8 cellular contexts compared by ENCODE assay signal in genomic region chr11:10931761-10932700, GRCh38.
A peak's percentile ranks its signal among the peaks of the same experiment; 100 is the strongest.
DNase-seq lines count a peak whose midpoint lies in the region; ATAC-seq, FAIRE-seq and TF ChIP-seq lines count a peak whose summit lies in the region.

No MANE protein-coding gene starts in this region.

- H3K4me3 Mint-ChIP-seq in naive thymus-derived CD4-positive, alpha-beta T cell, result peak overlapping the region; percentile 67 to 88 (median 82)

- no peak for TF ChIP-seq CTCF in GM13977 (IDR thresholded peaks at IDR 0.05; ENCODE audit: extremely low read depth, insufficient read depth, missing control alignments)
- TF ChIP-seq CTCF in RWPE1 (conservative IDR thresholded peaks at IDR 0.05; ENCODE audit: low read depth), result no peak
- TF ChIP-seq CTCF in endothelial cell of umbilical vein (IDR thresholded peaks at IDR 0.05; ENCODE audit: extremely low read depth in 1 of 2, insufficient read depth in 1 of 2, low read depth in 1 of 2, low read length in 2 of 2), result no peak

- in situ Hi-C loops in GM13977 (cut with MboI; ENCODE audit: low pct_unique_long_range_greater_than_20kb, low sequenced_read_pairs, unreplicated experiment), result loop anchor here (25.0 kb wide), 1 partner anchor 855 kb away; no protein-coding TSS in a partner anchor

- POLR2A ChIA-PET in RWPE1 (lab: Yijun Ruan, JAX; ENCODE audit: low non-redundant PET), result interaction anchor here (2.2 kb wide), 2 partner anchors 31 to 123 kb away, joined by 12 to 13 read pairs; partner anchors contain the start of gene EIF4G2
- POLR2A ChIA-PET in endothelial cell of umbilical vein (lab: Charles Lee), result interaction anchor here (0.7 to 2.4 kb wide), 7 partner anchors 9 to 1445 kb away, joined by 3 to 37 read pairs (median 5); partner anchors contain the start of genes EIF4G2 and ZBED5
- POLR2A ChIA-PET in naive thymus-derived CD4-positive, alpha-beta T cell (lab: Charles Lee), result interaction anchor here (0.6 to 2.1 kb wide), 5 partner anchors 11 to 217 kb away, joined by 4 to 7 read pairs (median 5); partner anchors contain the start of gene EIF4G2

- BruUV-seq in endothelial cell of umbilical vein (replicated peaks; lab: Mats Ljungman, UMichigan), result no TSS peak

- H3K4me1 ChIP-seq in endothelial cell of umbilical vein (ENCODE audit: control insufficient read depth, extremely low read depth, insufficient read depth, low read length), result peaks cover 12% of the 10 kb centered on the region
- peaks cover 0 to 6% of the 10 kb centered on the region in 2 donors for H3K4me1 ChIP-seq in naive thymus-derived CD4-positive, alpha-beta T cell (ENCODE audit: control insufficient read depth in 2 of 2, insufficient read depth in 2 of 2, low read length in 2 of 2)

- H3K79me2 ChIP-seq in endothelial cell of umbilical vein (ENCODE audit: control insufficient read depth, insufficient read depth, low read length), result no peaks in the 10 kb centered on the region

- H3K4me3 ChIP-seq in endothelial cell of umbilical vein (replicated peaks in 1 of 3; ENCODE audit: insufficient read depth in 1 of 3, low read depth in 1 of 3, low read length in 3 of 3), result peak overlapping the region; percentile 36 to 78 (median 66)
- peak overlapping the region; percentile 40 for H3K4me3 ChIP-seq in naive thymus-derived CD4-positive, alpha-beta T cell (ENCODE audit: low read length)

- peak overlapping the region; percentile 94 for H2AFZ ChIP-seq in endothelial cell of umbilical vein (ENCODE audit: low read depth, low read length)

- intact Hi-C loops in endothelial cell of umbilical vein (cut with micrococcal nuclease), result loop anchor here (1.0 to 5.0 kb wide), 7 partner anchors 19 to 910 kb away; partner anchors contain the start of genes USP47 and ZBED5
- intact Hi-C loops in naive thymus-derived CD4-positive, alpha-beta T cell (cut with micrococcal nuclease), result loop anchor here (1.0 to 10.0 kb wide), 9 partner anchors 53 to 1110 kb away; partner anchors contain the start of genes EIF4G2 (in 2 of the 2), ZBED5 (in 2 of the 2), GALNT18 (in 1 of the 2) and USP47 (in 1 of the 2)

- H3K36me3 Mint-ChIP-seq in naive thymus-derived CD4-positive, alpha-beta T cell, result no peaks in the 10 kb centered on the region

- dilution Hi-C loops in endothelial cell of umbilical vein (cut with MboI; ENCODE audit: extremely low pct_ligation_motif_present, low sequenced_read_pairs), result no loop called here

- H3K4me1 Mint-ChIP-seq in naive thymus-derived CD4-positive, alpha-beta T cell, result peaks cover 10 to 21% (median 17%) of the 10 kb centered on the region in 7 donors

- peak overlapping the region; percentile 71 for H3K9ac ChIP-seq in endothelial cell of umbilical vein (replicated peaks; ENCODE audit: extremely low read depth, insufficient read depth, low read length)

- H3K27ac Mint-ChIP-seq in naive thymus-derived CD4-positive, alpha-beta T cell, result peak overlapping the region in 1 of 9 donors; percentile 38

- CTCF ChIA-PET in RWPE1 (lab: Yijun Ruan, JAX), result interaction anchor here (0.5 to 3.4 kb wide), 8 partner anchors 54 to 660 kb away, joined by 3 to 20 read pairs (median 3); no protein-coding TSS in a partner anchor
- CTCF ChIA-PET in endothelial cell of umbilical vein (lab: Charles Lee), result interaction anchor here (0.7 to 2.8 kb wide), 14 partner anchors 11 to 867 kb away, joined by 3 to 22 read pairs (median 6); partner anchors contain the start of gene ZBED5
- CTCF ChIA-PET in naive thymus-derived CD4-positive, alpha-beta T cell (lab: Charles Lee), result interaction anchor here (1.1 to 1.5 kb wide), 3 partner anchors 94 to 123 kb away, joined by 3 to 4 read pairs (median 3); partner anchors contain the start of gene EIF4G2

- ATAC-seq in naive thymus-derived CD4-positive, alpha-beta T cell, result no peak
- ATAC-seq in HG03469 (IDR thresholded peaks at IDR 0.05; ENCODE audit: unreplicated experiment), result no peak
- no peak for ATAC-seq in GM19463 (IDR thresholded peaks at IDR 0.05; ENCODE audit: unreplicated experiment)

- no peaks in the 10 kb centered on the region for H4K20me1 ChIP-seq in endothelial cell of umbilical vein (replicated peaks; ENCODE audit: control insufficient read depth, extremely low read depth, insufficient read depth, low read length)

- no peaks in the 10 kb centered on the region for H3K36me3 ChIP-seq in endothelial cell of umbilical vein (ENCODE audit: control insufficient read depth in 2 of 2, extremely low read depth in 1 of 2, insufficient read depth in 2 of 2, low read length in 2 of 2)
- H3K36me3 ChIP-seq in naive thymus-derived CD4-positive, alpha-beta T cell (ENCODE audit: control insufficient read depth in 2 of 3, insufficient read depth in 3 of 3, low read length in 3 of 3), result no peaks in the 10 kb centered on the region

- no peak for FAIRE-seq in endothelial cell of umbilical vein (lab: Jason Lieb, UNC)

- H3K9me1 ChIP-seq in endothelial cell of umbilical vein (replicated peaks; ENCODE audit: control insufficient read depth, extremely low read depth, insufficient read depth, low read length), result no peaks in the 10 kb centered on the region

- no peaks in the 10 kb centered on the region for H3K9me3 Mint-ChIP-seq in naive thymus-derived CD4-positive, alpha-beta T cell

- peaks cover 0 to 6% of the 10 kb centered on the region in 2 experiments for H3K27me3 ChIP-seq in endothelial cell of umbilical vein (ENCODE audit: control insufficient read depth in 2 of 2, insufficient read depth in 2 of 2, low read length in 2 of 2)
- H3K27me3 ChIP-seq in naive thymus-derived CD4-positive, alpha-beta T cell (ENCODE audit: control insufficient read depth in 2 of 2, insufficient read depth in 2 of 2, low read length in 2 of 2), result peaks cover 3 to 5% of the 10 kb centered on the region in 2 donors

- H3K4me2 ChIP-seq in endothelial cell of umbilical vein (ENCODE audit: insufficient read depth, low read length), result peak overlapping the region; percentile 72

- TF ChIP-seq POLR2A in endothelial cell of umbilical vein (IDR thresholded peaks at IDR 0.05; ENCODE audit: low read depth, low read length), result peak; percentile 54

- peak; percentile 41 for DNase-seq in GM13977 (ENCODE audit: low spot score)
- no peak for DNase-seq in RWPE1 (ENCODE audit: low spot score)
- no peak for DNase-seq in endothelial cell of umbilical vein (ENCODE audit: low read depth, low spot score)
- DNase-seq in naive thymus-derived CD4-positive, alpha-beta T cell, result peak in 1 of 9 donors; percentile 11
- no peak for DNase-seq in activated CD4-positive, alpha-beta T cell treated with anti-CD3 and anti-CD28 coated beads for 4 hours
- DNase-seq in HCEC 1CT, result no peak

- H3K9me3 ChIP-seq in endothelial cell of umbilical vein (replicated peaks; ENCODE audit: control insufficient read depth, insufficient read depth, low read length), result no peaks in the 10 kb centered on the region
- no peaks in the 10 kb centered on the region for H3K9me3 ChIP-seq in naive thymus-derived CD4-positive, alpha-beta T cell (ENCODE audit: control insufficient read depth in 2 of 3, low read length in 3 of 3)

- peaks cover 9 to 77% (median 32%) of the 10 kb centered on the region in 5 donors for H3K27me3 Mint-ChIP-seq in naive thymus-derived CD4-positive, alpha-beta T cell

- peak overlapping the region; percentile 95 for H3K27ac ChIP-seq in RWPE1
- peak overlapping the region; percentile 35 for H3K27ac ChIP-seq in endothelial cell of umbilical vein (ENCODE audit: insufficient read depth, low read depth, low read length)
- no peak overlapping the region for H3K27ac ChIP-seq in naive thymus-derived CD4-positive, alpha-beta T cell (ENCODE audit: low read depth, low read length)

TF ChIP-seq in endothelial cell of umbilical vein, 7 proteins besides CTCF, POLR2A, EP300 and RAD21:
- TF ChIP-seq MYC (IDR thresholded peaks at IDR 0.05; ENCODE audit: low read depth, low read length) (no peak), FOS (IDR thresholded peaks at IDR 0.05; ENCODE audit: borderline replicate concordance, insufficient read depth, low read length) (no peak), MAX (IDR thresholded peaks at IDR 0.05; ENCODE audit: insufficient read depth, insufficient read length) (no peak), GATA2 (IDR thresholded peaks at IDR 0.05; ENCODE audit: insufficient read depth, insufficient read length, low read depth, low read length) (no peak), JUN (IDR thresholded peaks at IDR 0.05; ENCODE audit: borderline replicate concordance, insufficient read depth, insufficient read length, low read depth) (no peak), EZH2 (IDR thresholded peaks at IDR 0.05; ENCODE audit: borderline replicate concordance, low read depth, low read length, severe bottlenecking) (no peak), POLR2AphosphoS5 (IDR thresholded peaks at IDR 0.05; ENCODE audit: insufficient read depth, low read depth, low read length) (no peak)
